Comparison of ENCODE assay signal across 1 cellular context in the genomic region with DNA sequence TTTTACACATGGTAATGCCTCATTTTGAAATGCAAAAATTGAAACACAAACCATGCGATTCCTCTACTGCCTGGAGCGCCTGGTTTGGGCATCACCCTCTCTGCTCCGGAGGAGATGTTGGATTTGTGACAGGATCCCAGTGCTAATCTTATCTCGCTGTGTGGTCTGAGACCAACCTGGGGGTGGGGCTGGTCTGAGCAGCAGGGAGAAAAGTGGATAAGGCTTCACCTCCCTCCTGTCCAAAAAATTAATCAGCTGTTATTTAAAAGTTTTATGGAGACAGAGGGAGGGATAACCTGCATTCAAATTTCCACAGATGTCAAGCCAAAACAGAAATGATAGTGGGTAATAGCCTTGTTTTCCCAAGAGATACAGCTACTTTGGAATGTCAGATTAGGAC.
TF ChIP-seq lines count a peak whose summit lies in the region.

No MANE protein-coding gene starts in this region.

TF ChIP-seq in GM23338, 12 proteins besides CTCF, POLR2A, EP300 and RAD21 (continued from another document):
- TF ChIP-seq POLR2AphosphoS5 (IDR thresholded peaks at IDR 0.05; ENCODE audit: low read depth) (no peak), JUNB (IDR thresholded peaks at IDR 0.05; ENCODE audit: unreplicated experiment) (no peak), ZNF114 (CRISPR knock-in tag; IDR thresholded peaks at IDR 0.05) (no peak), NANOG (IDR thresholded peaks at IDR 0.05; ENCODE audit: borderline replicate concordance) (no peak), EZH2phosphoT487 (IDR thresholded peaks at IDR 0.05; ENCODE audit: unreplicated experiment) (no peak), STAT1 (IDR thresholded peaks at IDR 0.05; ENCODE audit: unreplicated experiment) (no peak), ZNF331 (CRISPR knock-in tag; IDR thresholded peaks at IDR 0.05; ENCODE audit: low read depth) (no peak), CREB1 (CRISPR knock-in tag; IDR thresholded peaks at IDR 0.05; ENCODE audit: low read depth) (no peak), EZH2 (IDR thresholded peaks at IDR 0.05; ENCODE audit: low read depth, unreplicated experiment) (no peak)
- TF ChIP-seq, protein P1, sequence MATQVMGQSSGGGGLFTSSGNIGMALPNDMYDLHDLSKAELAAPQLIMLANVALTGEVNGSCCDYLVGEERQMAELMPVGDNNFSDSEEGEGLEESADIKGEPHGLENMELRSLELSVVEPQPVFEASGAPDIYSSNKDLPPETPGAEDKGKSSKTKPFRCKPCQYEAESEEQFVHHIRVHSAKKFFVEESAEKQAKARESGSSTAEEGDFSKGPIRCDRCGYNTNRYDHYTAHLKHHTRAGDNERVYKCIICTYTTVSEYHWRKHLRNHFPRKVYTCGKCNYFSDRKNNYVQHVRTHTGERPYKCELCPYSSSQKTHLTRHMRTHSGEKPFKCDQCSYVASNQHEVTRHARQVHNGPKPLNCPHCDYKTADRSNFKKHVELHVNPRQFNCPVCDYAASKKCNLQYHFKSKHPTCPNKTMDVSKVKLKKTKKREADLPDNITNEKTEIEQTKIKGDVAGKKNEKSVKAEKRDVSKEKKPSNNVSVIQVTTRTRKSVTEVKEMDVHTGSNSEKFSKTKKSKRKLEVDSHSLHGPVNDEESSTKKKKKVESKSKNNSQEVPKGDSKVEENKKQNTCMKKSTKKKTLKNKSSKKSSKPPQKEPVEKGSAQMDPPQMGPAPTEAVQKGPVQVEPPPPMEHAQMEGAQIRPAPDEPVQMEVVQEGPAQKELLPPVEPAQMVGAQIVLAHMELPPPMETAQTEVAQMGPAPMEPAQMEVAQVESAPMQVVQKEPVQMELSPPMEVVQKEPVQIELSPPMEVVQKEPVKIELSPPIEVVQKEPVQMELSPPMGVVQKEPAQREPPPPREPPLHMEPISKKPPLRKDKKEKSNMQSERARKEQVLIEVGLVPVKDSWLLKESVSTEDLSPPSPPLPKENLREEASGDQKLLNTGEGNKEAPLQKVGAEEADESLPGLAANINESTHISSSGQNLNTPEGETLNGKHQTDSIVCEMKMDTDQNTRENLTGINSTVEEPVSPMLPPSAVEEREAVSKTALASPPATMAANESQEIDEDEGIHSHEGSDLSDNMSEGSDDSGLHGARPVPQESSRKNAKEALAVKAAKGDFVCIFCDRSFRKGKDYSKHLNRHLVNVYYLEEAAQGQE (IDR thresholded peaks at IDR 0.05; ENCODE audit: unreplicated experiment): no peak
- TF ChIP-seq, protein P2, sequence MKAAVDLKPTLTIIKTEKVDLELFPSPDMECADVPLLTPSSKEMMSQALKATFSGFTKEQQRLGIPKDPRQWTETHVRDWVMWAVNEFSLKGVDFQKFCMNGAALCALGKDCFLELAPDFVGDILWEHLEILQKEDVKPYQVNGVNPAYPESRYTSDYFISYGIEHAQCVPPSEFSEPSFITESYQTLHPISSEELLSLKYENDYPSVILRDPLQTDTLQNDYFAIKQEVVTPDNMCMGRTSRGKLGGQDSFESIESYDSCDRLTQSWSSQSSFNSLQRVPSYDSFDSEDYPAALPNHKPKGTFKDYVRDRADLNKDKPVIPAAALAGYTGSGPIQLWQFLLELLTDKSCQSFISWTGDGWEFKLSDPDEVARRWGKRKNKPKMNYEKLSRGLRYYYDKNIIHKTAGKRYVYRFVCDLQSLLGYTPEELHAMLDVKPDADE (IDR thresholded peaks at IDR 0.05): no peak
